In genomic region chr10:32205666-32206065, GRCh38 we compare ENCODE assay signal across 24 cellular contexts.
DNase-seq lines count a peak whose midpoint lies in the region; ATAC-seq and TF ChIP-seq lines count a peak whose summit lies in the region.
"Had no signal": no experiment of that assay in that cellular context is flagged by ENCODE, and none has a peak within 500 bp of the region (broad histone marks: within the 10 kb centered on the region; RNA-seq: fewer than 3 reads in every experiment).

No MANE protein-coding gene starts in this region.

- TF ChIP-seq POLR2A in transverse colon (IDR thresholded peaks at IDR 0.05) (no peak), right lobe of liver (IDR thresholded peaks at IDR 0.05) (no peak)

- no peak overlapping the region for H3K4me3 ChIP-seq in RWPE2 (ENCODE audit: severe bottlenecking)
- no peak overlapping the region for H3K4me3 ChIP-seq in transverse colon
- no peak overlapping the region for H3K4me3 ChIP-seq in right lobe of liver
- H3K4me3 ChIP-seq: gastroesophageal sphincter, pancreas had no signal

- H3K27ac Mint-ChIP-seq in chondrocyte (ENCODE audit: unreplicated experiment) = peak overlapping the region; percentile 57
- H3K27ac Mint-ChIP-seq: activated CD4-positive, alpha-beta T cell treated with anti-CD3 and anti-CD28 coated beads, Interleukin-2, amount 10 ng/mL, durations not matched to agents 7 days and 5 days; activated naive CD8-positive, alpha-beta T cell treated with anti-CD3 and anti-CD28 coated beads, Interleukin-2, amount 10 ng/mL, durations not matched to agents 7 days and 5 days; activated T-helper 2 cell treated with anti-CD3 and anti-CD28 coated beads, Interferon-gamma antibody, Interleukin-2, Interleukin-4, amounts not matched to agents 10 μg/mL and 5 μg/mL and 100 μg/mL, durations not matched to agents 14 hours and 24 hours and 36 hours; CD8-positive, alpha-beta memory T cell; natural killer cell; stimulated activated naive B cell treated with anti-CD40 and anti-IgM and Interleukin-4, amounts not matched to agents 10 μg/mL and 1 μg/mL and 100 μg/mL, for 72 hours had no signal

- H3K36me3 Mint-ChIP-seq in chondrocyte (ENCODE audit: low read depth) = peaks cover 3% of the 10 kb centered on the region
- H3K36me3 Mint-ChIP-seq: activated naive CD8-positive, alpha-beta T cell treated with anti-CD3 and anti-CD28 coated beads, Interleukin-2, amount 10 ng/mL, durations not matched to agents 7 days and 5 days; CD8-positive, alpha-beta memory T cell; natural killer cell; stimulated activated naive B cell treated with anti-CD40 and anti-IgM and Interleukin-4, amounts not matched to agents 10 μg/mL and 1 μg/mL and 100 μg/mL, for 72 hours had no signal

- intact Hi-C loops in transverse colon (cut with DNase I; ENCODE audit: low total_unique reads) = no loop called here
- intact Hi-C loops in right lobe of liver (cut with DNase I) = no loop called here

- H3K4me1 Mint-ChIP-seq in chondrocyte (ENCODE audit: low read depth) = peaks cover 6% of the 10 kb centered on the region
- H3K4me1 Mint-ChIP-seq: activated naive CD8-positive, alpha-beta T cell treated with anti-CD3 and anti-CD28 coated beads, Interleukin-2, amount 10 ng/mL, durations not matched to agents 7 days and 5 days; natural killer cell had no signal

- TF ChIP-seq EP300 in transverse colon (IDR thresholded peaks at IDR 0.05; ENCODE audit: low read depth) = no peak

- H3K27ac ChIP-seq in RWPE2 (ENCODE audit: poor library complexity, severe bottlenecking) = peak overlapping the region; percentile 49
- no peak overlapping the region for H3K27ac ChIP-seq in transverse colon
- no peak overlapping the region for H3K27ac ChIP-seq in right lobe of liver
- H3K27ac ChIP-seq: gastroesophageal sphincter, pancreas had no signal

- H3K27me3 Mint-ChIP-seq in chondrocyte (ENCODE audit: low read depth) = no peaks in the 10 kb centered on the region
- H3K27me3 Mint-ChIP-seq: activated CD4-positive, alpha-beta T cell treated with anti-CD3 and anti-CD28 coated beads, Interleukin-2, amount 10 ng/mL, durations not matched to agents 7 days and 5 days; CD8-positive, alpha-beta memory T cell had no signal

- H3K9me3 ChIP-seq in RWPE2 (ENCODE audit: severe bottlenecking) (no peaks in the 10 kb centered on the region), transverse colon (no peaks in the 10 kb centered on the region), right lobe of liver (no peaks in the 10 kb centered on the region)
- H3K9me3 ChIP-seq: gastroesophageal sphincter, pancreas had no signal

- H3K9me3 Mint-ChIP-seq in chondrocyte (ENCODE audit: low read depth) = peaks cover 7% of the 10 kb centered on the region
- H3K9me3 Mint-ChIP-seq: activated naive CD8-positive, alpha-beta T cell treated with anti-CD3 and anti-CD28 coated beads, Interleukin-2, amount 10 ng/mL, durations not matched to agents 7 days and 5 days; activated T-helper 2 cell treated with anti-CD3 and anti-CD28 coated beads, Interferon-gamma antibody, Interleukin-2, Interleukin-4, amounts not matched to agents 10 μg/mL and 5 μg/mL and 100 μg/mL, durations not matched to agents 14 hours and 24 hours and 36 hours; CD8-positive, alpha-beta memory T cell; natural killer cell had no signal

- no peaks in the 10 kb centered on the region for H3K36me3 ChIP-seq in RWPE2 (ENCODE audit: low read depth)
- H3K36me3 ChIP-seq in transverse colon = no peaks in the 10 kb centered on the region
- H3K36me3 ChIP-seq in right lobe of liver = no peaks in the 10 kb centered on the region
- H3K36me3 ChIP-seq: gastroesophageal sphincter, pancreas had no signal

- in situ Hi-C loops in transverse colon (cut with MboI; ENCODE audit: low pct_ligation_motif_present in 1 of 4, low pct_unique_long_range_greater_than_20kb in 1 of 4, low sequenced_read_pairs in 3 of 4) = loop anchor here in 2 of 4 donors (25.0 kb wide), 1 partner anchor 343 kb away; no protein-coding TSS in a partner anchor

- WGBS in transverse colon (ENCODE audit: low coverage in 1 of 2), 2 donors = 40 to 47% methylated on average over 1 of the region's 1 CpG
- WGBS in right lobe of liver (ENCODE audit: insufficient coverage, low coverage, low lambda C conversion rate, missing lambda C conversion rate) = 31% methylated on average over 1 of the region's 1 CpG

- H3K27me3 ChIP-seq in RWPE2 (ENCODE audit: insufficient read depth, poor library complexity, severe bottlenecking) (no peaks in the 10 kb centered on the region), transverse colon (no peaks in the 10 kb centered on the region), right lobe of liver (no peaks in the 10 kb centered on the region)
- H3K27me3 ChIP-seq: gastroesophageal sphincter, pancreas had no signal

- no peak for TF ChIP-seq CTCF in RWPE2 (IDR thresholded peaks at IDR 0.05; ENCODE audit: poor library complexity, severe bottlenecking)
- no peak for TF ChIP-seq CTCF in chondrocyte (IDR thresholded peaks at IDR 0.05)
- no peak for TF ChIP-seq CTCF in GM10266 (IDR thresholded peaks at IDR 0.05; ENCODE audit: control insufficient read depth, insufficient read depth, low read depth, missing control alignments)
- no peak for TF ChIP-seq CTCF in transverse colon (IDR thresholded peaks at IDR 0.05)
- no peak for TF ChIP-seq CTCF in right lobe of liver (IDR thresholded peaks at IDR 0.05)

- H3K4me1 ChIP-seq in RWPE2 (ENCODE audit: insufficient read depth, poor library complexity, severe bottlenecking) = peaks cover 5% of the 10 kb centered on the region
- H3K4me1 ChIP-seq in transverse colon = no peaks in the 10 kb centered on the region
- H3K4me1 ChIP-seq in right lobe of liver = no peaks in the 10 kb centered on the region
- H3K4me1 ChIP-seq: gastroesophageal sphincter, pancreas had no signal

- no peak overlapping the region for H3K4me3 Mint-ChIP-seq in chondrocyte (ENCODE audit: unreplicated experiment)
- H3K4me3 Mint-ChIP-seq: activated CD4-positive, alpha-beta T cell treated with anti-CD3 and anti-CD28 coated beads, Interleukin-2, amount 10 ng/mL, durations not matched to agents 7 days and 5 days; activated naive CD8-positive, alpha-beta T cell treated with anti-CD3 and anti-CD28 coated beads, Interleukin-2, amount 10 ng/mL, durations not matched to agents 7 days and 5 days; CD8-positive, alpha-beta memory T cell; natural killer cell; stimulated activated naive B cell treated with anti-CD40 and anti-IgM and Interleukin-4, amounts not matched to agents 10 μg/mL and 1 μg/mL and 100 μg/mL, for 72 hours had no signal

- ATAC-seq in RWPE2 (ENCODE audit: low read depth) (peak; percentile 62), GM19455 (IDR thresholded peaks at IDR 0.05; ENCODE audit: unreplicated experiment) (no peak), right lobe of liver (no peak)
- ATAC-seq: gastroesophageal sphincter; natural killer cell; pancreas; stimulated activated naive B cell treated with anti-CD40 and anti-IgM and Interleukin-4, amounts not matched to agents 10 μg/mL and 1 μg/mL and 100 μg/mL, for 72 hours had no signal

- DNase-seq in EH (ENCODE audit: low read depth) = peak; percentile 80
- no peak for DNase-seq in RWPE2 (ENCODE audit: low spot score)
- DNase-seq in chondrocyte (ENCODE audit: low spot score) = no peak
- peak; percentile 18 for DNase-seq in non-pigmented ciliary epithelial cell (ENCODE audit: low read depth)
- no peak for DNase-seq in GM10266 (ENCODE audit: extremely low spot score)
- DNase-seq in transverse colon = no peak
- DNase-seq in right lobe of liver = no peak
- DNase-seq: activated CD4-positive, alpha-beta T cell treated with anti-CD3 and anti-CD28 coated beads, Interleukin-2, amount 10 ng/mL, durations not matched to agents 7 days and 5 days; activated naive CD8-positive, alpha-beta T cell treated with anti-CD3 and anti-CD28 coated beads, Interleukin-2, amount 10 ng/mL, durations not matched to agents 7 days and 5 days; caudate nucleus; CD8-positive, alpha-beta memory T cell; DMS53; erythroblast; Karpas-422; natural killer cell; NCI-H1105 treated with DMSO at 0.1 percent for 48 hours; NCI-H510A treated with DMSO at 0.1 percent for 48 hours; pancreas; RPMI8226; stimulated activated CD4-positive, alpha-beta T cell treated with anti-CD3 and anti-CD28 coated beads, Interleukin-2, amount 100 ng/mL, for 24 hours; stimulated activated naive B cell treated with anti-CD40 and anti-IgM and Interleukin-4, amounts not matched to agents 10 μg/mL and 1 μg/mL and 100 μg/mL, for 72 hours had no signal

Comparison
In these comparisons a context has a peak if more than half of its experiments do, and no peak if none do; other contexts are left out.
1. DNase-seq: peak in EH (single experiment) and non-pigmented ciliary epithelial cell (single experiment); none in RWPE2 (single experiment), chondrocyte (single experiment), GM10266 (single experiment), transverse colon (single experiment) and right lobe of liver (0 of 3).